In genomic region chr3:71579934-71580318, GRCh38 we compare ENCODE assay signal across 1 cellular context.
TF ChIP-seq lines count a peak whose summit lies in the region.

No MANE protein-coding gene starts in this region.

TF ChIP-seq in HepG2, 621 proteins besides CTCF, POLR2A, EP300 and RAD21 (continued from another document and continues in another):
- TF ChIP-seq, protein P1, sequence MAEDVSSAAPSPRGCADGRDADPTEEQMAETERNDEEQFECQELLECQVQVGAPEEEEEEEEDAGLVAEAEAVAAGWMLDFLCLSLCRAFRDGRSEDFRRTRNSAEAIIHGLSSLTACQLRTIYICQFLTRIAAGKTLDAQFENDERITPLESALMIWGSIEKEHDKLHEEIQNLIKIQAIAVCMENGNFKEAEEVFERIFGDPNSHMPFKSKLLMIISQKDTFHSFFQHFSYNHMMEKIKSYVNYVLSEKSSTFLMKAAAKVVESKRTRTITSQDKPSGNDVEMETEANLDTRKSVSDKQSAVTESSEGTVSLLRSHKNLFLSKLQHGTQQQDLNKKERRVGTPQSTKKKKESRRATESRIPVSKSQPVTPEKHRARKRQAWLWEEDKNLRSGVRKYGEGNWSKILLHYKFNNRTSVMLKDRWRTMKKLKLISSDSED (CRISPR knock-in tag; IDR thresholded peaks at IDR 0.05), result no peak
- TF ChIP-seq KDM2A (CRISPR knock-in tag; IDR thresholded peaks at IDR 0.05; ENCODE audit: borderline replicate concordance, low read depth) (no peak), ZNF234 (CRISPR knock-in tag; conservative IDR thresholded peaks at IDR 0.05) (no peak), ZMYM4 (CRISPR knock-in tag; IDR thresholded peaks at IDR 0.05) (peak; percentile 67), RARA (CRISPR knock-in tag; IDR thresholded peaks at IDR 0.05) (peak; percentile 65; the same call in 1 of the 2 replicates), ZBTB39 (CRISPR knock-in tag; IDR thresholded peaks at IDR 0.05) (no peak), EHMT2 (IDR thresholded peaks at IDR 0.05; ENCODE audit: borderline replicate concordance, low read depth, low read length) (no peak), ZNF317 (CRISPR knock-in tag; IDR thresholded peaks at IDR 0.05) (no peak), MYC (CRISPR knock-in tag; IDR thresholded peaks at IDR 0.05; ENCODE audit: borderline replicate concordance) (no peak), NFYC (CRISPR knock-in tag; IDR thresholded peaks at IDR 0.05) (no peak), SIN3B (IDR thresholded peaks at IDR 0.05; ENCODE audit: low read length) (no peak), MYPOP (CRISPR knock-in tag; IDR thresholded peaks at IDR 0.05) (no peak), ZNF180 (CRISPR knock-in tag; IDR thresholded peaks at IDR 0.05; ENCODE audit: borderline replicate concordance, low read depth) (no peak), CENPT (CRISPR knock-in tag; IDR thresholded peaks at IDR 0.05; ENCODE audit: low read depth) (no peak), TFE3 (CRISPR knock-in tag; IDR thresholded peaks at IDR 0.05) (no peak), ZFP37 (CRISPR knock-in tag; IDR thresholded peaks at IDR 0.05; ENCODE audit: borderline replicate concordance) (no peak), IRF2 (CRISPR knock-in tag; IDR thresholded peaks at IDR 0.05) (no peak), ZNF441 (CRISPR knock-in tag; IDR thresholded peaks at IDR 0.05; ENCODE audit: borderline replicate concordance) (no peak), SKI (IDR thresholded peaks at IDR 0.05; ENCODE audit: partially characterized antibody) (no peak), DRAP1 (CRISPR knock-in tag; IDR thresholded peaks at IDR 0.05) (no peak), SAP130 (CRISPR knock-in tag; IDR thresholded peaks at IDR 0.05; ENCODE audit: low read depth) (peak; percentile 83), PBX2 (CRISPR knock-in tag; IDR thresholded peaks at IDR 0.05) (no peak), RXRB (CRISPR knock-in tag; IDR thresholded peaks at IDR 0.05; ENCODE audit: borderline replicate concordance) (no peak; the same call in 1 of the 2 replicates), ZNF33A (CRISPR knock-in tag; IDR thresholded peaks at IDR 0.05; ENCODE audit: borderline replicate concordance) (no peak), NFIC (IDR thresholded peaks at IDR 0.05; ENCODE audit: low read length) (peak; percentile 70; the same call in 1 of the 2 replicates), NR2F6 (IDR thresholded peaks at IDR 0.05) (no peak), NR2F6 (CRISPR knock-in tag; IDR thresholded peaks at IDR 0.05) (0 out of 2 replicates have a peak, but pooled peaks have one; percentile 27), SMAD9 (CRISPR knock-in tag; IDR thresholded peaks at IDR 0.05) (no peak), SRSF4 (IDR thresholded peaks at IDR 0.05; ENCODE audit: low read depth, low read length, poor library complexity, severe bottlenecking) (no peak), PRDM10 (CRISPR knock-in tag; IDR thresholded peaks at IDR 0.05; ENCODE audit: low read depth) (no peak), POLR2G (IDR thresholded peaks at IDR 0.05; ENCODE audit: low read depth, low read length) (no peak), NFE2L2 (IDR thresholded peaks at IDR 0.05; ENCODE audit: low read length) (no peak)
- TF ChIP-seq, protein P2, sequence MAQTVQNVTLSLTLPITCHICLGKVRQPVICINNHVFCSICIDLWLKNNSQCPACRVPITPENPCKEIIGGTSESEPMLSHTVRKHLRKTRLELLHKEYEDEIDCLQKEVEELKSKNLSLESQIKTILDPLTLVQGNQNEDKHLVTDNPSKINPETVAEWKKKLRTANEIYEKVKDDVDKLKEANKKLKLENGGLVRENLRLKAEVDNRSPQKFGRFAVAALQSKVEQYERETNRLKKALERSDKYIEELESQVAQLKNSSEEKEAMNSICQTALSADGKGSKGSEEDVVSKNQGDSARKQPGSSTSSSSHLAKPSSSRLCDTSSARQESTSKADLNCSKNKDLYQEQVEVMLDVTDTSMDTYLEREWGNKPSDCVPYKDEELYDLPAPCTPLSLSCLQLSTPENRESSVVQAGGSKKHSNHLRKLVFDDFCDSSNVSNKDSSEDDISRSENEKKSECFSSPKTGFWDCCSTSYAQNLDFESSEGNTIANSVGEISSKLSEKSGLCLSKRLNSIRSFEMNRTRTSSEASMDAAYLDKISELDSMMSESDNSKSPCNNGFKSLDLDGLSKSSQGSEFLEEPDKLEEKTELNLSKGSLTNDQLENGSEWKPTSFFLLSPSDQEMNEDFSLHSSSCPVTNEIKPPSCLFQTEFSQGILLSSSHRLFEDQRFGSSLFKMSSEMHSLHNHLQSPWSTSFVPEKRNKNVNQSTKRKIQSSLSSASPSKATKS (CRISPR knock-in tag; IDR thresholded peaks at IDR 0.05), result no peak
- TF ChIP-seq, protein P3, sequence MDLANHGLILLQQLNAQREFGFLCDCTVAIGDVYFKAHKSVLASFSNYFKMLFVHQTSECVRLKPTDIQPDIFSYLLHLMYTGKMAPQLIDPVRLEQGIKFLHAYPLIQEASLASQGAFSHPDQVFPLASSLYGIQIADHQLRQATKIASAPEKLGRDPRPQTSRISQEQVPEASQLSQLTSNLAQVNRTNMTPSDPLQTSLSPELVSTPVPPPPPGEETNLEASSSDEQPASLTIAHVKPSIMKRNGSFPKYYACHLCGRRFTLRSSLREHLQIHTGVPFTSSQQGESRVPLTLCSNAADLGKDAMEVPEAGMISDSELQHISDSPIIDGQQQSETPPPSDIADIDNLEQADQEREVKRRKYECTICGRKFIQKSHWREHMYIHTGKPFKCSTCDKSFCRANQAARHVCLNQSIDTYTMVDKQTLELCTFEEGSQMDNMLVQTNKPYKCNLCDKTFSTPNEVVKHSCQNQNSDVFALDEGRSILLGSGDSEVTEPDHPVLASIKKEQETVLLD (CRISPR knock-in tag; IDR thresholded peaks at IDR 0.05; ENCODE audit: low read depth), result no peak
- TF ChIP-seq, protein P4, sequence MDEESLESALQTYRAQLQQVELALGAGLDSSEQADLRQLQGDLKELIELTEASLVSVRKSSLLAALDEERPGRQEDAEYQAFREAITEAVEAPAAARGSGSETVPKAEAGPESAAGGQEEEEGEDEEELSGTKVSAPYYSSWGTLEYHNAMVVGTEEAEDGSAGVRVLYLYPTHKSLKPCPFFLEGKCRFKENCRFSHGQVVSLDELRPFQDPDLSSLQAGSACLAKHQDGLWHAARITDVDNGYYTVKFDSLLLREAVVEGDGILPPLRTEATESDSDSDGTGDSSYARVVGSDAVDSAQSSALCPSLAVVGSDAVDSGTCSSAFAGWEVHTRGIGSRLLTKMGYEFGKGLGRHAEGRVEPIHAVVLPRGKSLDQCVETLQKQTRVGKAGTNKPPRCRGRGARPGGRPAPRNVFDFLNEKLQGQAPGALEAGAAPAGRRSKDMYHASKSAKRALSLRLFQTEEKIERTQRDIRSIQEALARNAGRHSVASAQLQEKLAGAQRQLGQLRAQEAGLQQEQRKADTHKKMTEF (CRISPR knock-in tag; IDR thresholded peaks at IDR 0.05), result peak; percentile 42; the same call in 1 of the 2 replicates
- TF ChIP-seq, protein P5, sequence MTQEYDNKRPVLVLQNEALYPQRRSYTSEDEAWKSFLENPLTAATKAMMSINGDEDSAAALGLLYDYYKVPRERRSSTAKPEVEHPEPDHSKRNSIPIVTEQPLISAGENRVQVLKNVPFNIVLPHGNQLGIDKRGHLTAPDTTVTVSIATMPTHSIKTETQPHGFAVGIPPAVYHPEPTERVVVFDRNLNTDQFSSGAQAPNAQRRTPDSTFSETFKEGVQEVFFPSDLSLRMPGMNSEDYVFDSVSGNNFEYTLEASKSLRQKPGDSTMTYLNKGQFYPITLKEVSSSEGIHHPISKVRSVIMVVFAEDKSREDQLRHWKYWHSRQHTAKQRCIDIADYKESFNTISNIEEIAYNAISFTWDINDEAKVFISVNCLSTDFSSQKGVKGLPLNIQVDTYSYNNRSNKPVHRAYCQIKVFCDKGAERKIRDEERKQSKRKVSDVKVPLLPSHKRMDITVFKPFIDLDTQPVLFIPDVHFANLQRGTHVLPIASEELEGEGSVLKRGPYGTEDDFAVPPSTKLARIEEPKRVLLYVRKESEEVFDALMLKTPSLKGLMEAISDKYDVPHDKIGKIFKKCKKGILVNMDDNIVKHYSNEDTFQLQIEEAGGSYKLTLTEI (CRISPR knock-in tag; conservative IDR thresholded peaks at IDR 0.05), result no peak
- TF ChIP-seq, protein P6, sequence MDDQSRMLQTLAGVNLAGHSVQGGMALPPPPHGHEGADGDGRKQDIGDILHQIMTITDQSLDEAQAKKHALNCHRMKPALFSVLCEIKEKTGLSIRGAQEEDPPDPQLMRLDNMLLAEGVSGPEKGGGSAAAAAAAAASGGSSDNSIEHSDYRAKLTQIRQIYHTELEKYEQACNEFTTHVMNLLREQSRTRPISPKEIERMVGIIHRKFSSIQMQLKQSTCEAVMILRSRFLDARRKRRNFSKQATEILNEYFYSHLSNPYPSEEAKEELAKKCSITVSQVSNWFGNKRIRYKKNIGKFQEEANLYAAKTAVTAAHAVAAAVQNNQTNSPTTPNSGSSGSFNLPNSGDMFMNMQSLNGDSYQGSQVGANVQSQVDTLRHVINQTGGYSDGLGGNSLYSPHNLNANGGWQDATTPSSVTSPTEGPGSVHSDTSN (CRISPR knock-in tag; IDR thresholded peaks at IDR 0.05; ENCODE audit: borderline replicate concordance), result no peak
- TF ChIP-seq, protein P7, sequence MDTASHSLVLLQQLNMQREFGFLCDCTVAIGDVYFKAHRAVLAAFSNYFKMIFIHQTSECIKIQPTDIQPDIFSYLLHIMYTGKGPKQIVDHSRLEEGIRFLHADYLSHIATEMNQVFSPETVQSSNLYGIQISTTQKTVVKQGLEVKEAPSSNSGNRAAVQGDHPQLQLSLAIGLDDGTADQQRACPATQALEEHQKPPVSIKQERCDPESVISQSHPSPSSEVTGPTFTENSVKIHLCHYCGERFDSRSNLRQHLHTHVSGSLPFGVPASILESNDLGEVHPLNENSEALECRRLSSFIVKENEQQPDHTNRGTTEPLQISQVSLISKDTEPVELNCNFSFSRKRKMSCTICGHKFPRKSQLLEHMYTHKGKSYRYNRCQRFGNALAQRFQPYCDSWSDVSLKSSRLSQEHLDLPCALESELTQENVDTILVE (CRISPR knock-in tag; IDR thresholded peaks at IDR 0.05), result no peak
